30 cellular contexts compared by ENCODE assay signal in genomic region chr13:99329477-99329876, GRCh38.
"Had no signal": no experiment of that assay in that cellular context is flagged by ENCODE, and none has a peak within 500 bp of the region (broad histone marks: within the 10 kb centered on the region; RNA-seq: fewer than 3 reads in every experiment).

No MANE protein-coding gene starts in this region.

- H3K4me1 ChIP-seq: prostate gland, sigmoid colon, tibial artery, upper lobe of right lung had no signal

- H3K36me3 ChIP-seq: brain microvascular endothelial cell, gastrocnemius medialis, ovary, prostate gland had no signal

- H3K27me3 ChIP-seq: brain microvascular endothelial cell, gastrocnemius medialis, ovary, sigmoid colon, tibial artery, upper lobe of right lung had no signal

- H3K27me3 Mint-ChIP-seq: activated CD4-positive, alpha-beta T cell treated with anti-CD3 and anti-CD28 coated beads for 36 hours; activated CD8-positive, alpha-beta memory T cell treated with anti-CD3 and anti-CD28 coated beads, Interleukin-2, amount 10 ng/mL, durations not matched to agents 7 days and 5 days; activated naive CD8-positive, alpha-beta T cell treated with anti-CD3 and anti-CD28 coated beads, Interleukin-2, amount 10 ng/mL, durations not matched to agents 7 days and 5 days; dendritic cell treated with granulocyte-macrophage colony-stimulating factor and Interleukin-4, amounts not matched to agents 40 ng/mL and 50 ng/mL, for 4 days; naive B cell; stimulated activated naive CD8-positive, alpha-beta T cell treated with anti-CD3 and anti-CD28 coated beads, Interleukin-15, Interleukin-2, amounts not matched to agents 100 ng/mL and 50 ng/mL, for 24 hours had no signal

- H3K27ac ChIP-seq: brain microvascular endothelial cell, epithelial cell of prostate, gastrocnemius medialis, ovary, prostate gland, sigmoid colon, tibial artery, upper lobe of right lung had no signal

- H3K9me3 ChIP-seq: gastrocnemius medialis, ovary, prostate gland, sigmoid colon, tibial artery, upper lobe of right lung had no signal

- H3K27ac Mint-ChIP-seq: activated CD4-positive, alpha-beta T cell treated with anti-CD3 and anti-CD28 coated beads for 36 hours; activated CD8-positive, alpha-beta memory T cell treated with anti-CD3 and anti-CD28 coated beads, Interleukin-2, amount 10 ng/mL, durations not matched to agents 7 days and 5 days; activated CD8-positive, alpha-beta T cell treated with anti-CD3 and anti-CD28 coated beads, Interleukin-2, amount 10 ng/mL, durations not matched to agents 7 days and 5 days; activated naive CD8-positive, alpha-beta T cell treated with anti-CD3 and anti-CD28 coated beads, Interleukin-2, amount 10 ng/mL, durations not matched to agents 7 days and 5 days; dendritic cell treated with granulocyte-macrophage colony-stimulating factor and Interleukin-4, amounts not matched to agents 40 ng/mL and 50 ng/mL, for 4 days; mesothelial cell of epicardium; nephron progenitor cell; stimulated activated effector memory CD8-positive, alpha-beta T cell treated with anti-CD3 and anti-CD28 coated beads, Interleukin-12 subunit alpha, Interleukin-12 subunit beta, amount 100 ng/mL, for 72 hours had no signal

- H3K4me3 Mint-ChIP-seq: activated CD4-positive, alpha-beta T cell treated with anti-CD3 and anti-CD28 coated beads for 36 hours; activated CD8-positive, alpha-beta memory T cell treated with anti-CD3 and anti-CD28 coated beads, Interleukin-2, amount 10 ng/mL, durations not matched to agents 7 days and 5 days; activated CD8-positive, alpha-beta T cell treated with anti-CD3 and anti-CD28 coated beads, Interleukin-2, amount 10 ng/mL, durations not matched to agents 7 days and 5 days; activated naive CD8-positive, alpha-beta T cell treated with anti-CD3 and anti-CD28 coated beads, Interleukin-2, amount 10 ng/mL, durations not matched to agents 7 days and 5 days; dendritic cell treated with granulocyte-macrophage colony-stimulating factor and Interleukin-4, amounts not matched to agents 40 ng/mL and 50 ng/mL, for 4 days; mesothelial cell of epicardium; naive B cell; nephron progenitor cell; stimulated activated effector memory CD8-positive, alpha-beta T cell treated with anti-CD3 and anti-CD28 coated beads, Interleukin-12 subunit alpha, Interleukin-12 subunit beta, amount 100 ng/mL, for 72 hours; stimulated activated naive CD8-positive, alpha-beta T cell treated with anti-CD3 and anti-CD28 coated beads, Interleukin-15, Interleukin-2, amounts not matched to agents 100 ng/mL and 50 ng/mL, for 24 hours had no signal

- H3K4me3 ChIP-seq: gastrocnemius medialis, ovary, prostate gland, sigmoid colon, tibial artery, upper lobe of right lung had no signal

- DNase-seq: activated CD4-positive, alpha-beta T cell treated with anti-CD3 and anti-CD28 coated beads for 36 hours; activated CD4-positive, CD25-positive, alpha-beta regulatory T cell; activated CD8-positive, alpha-beta memory T cell treated with anti-CD3 and anti-CD28 coated beads, Interleukin-2, amount 10 ng/mL, durations not matched to agents 7 days and 5 days; activated CD8-positive, alpha-beta T cell treated with anti-CD3 and anti-CD28 coated beads, Interleukin-2, amount 10 ng/mL, durations not matched to agents 7 days and 5 days; activated effector memory CD4-positive, alpha-beta T cell treated with Interleukin-2 at 50 U/mL for 16 hours; activated naive CD4-positive, alpha-beta T cell treated with Interleukin-2 at 50 U/mL for 16 hours; activated naive CD8-positive, alpha-beta T cell treated with anti-CD3 and anti-CD28 coated beads, Interleukin-2, amount 10 ng/mL, durations not matched to agents 7 days and 5 days; amniotic stem cell; brain microvascular endothelial cell; caudate nucleus; effector CD4-positive, alpha-beta T cell; gastrocnemius medialis; glutamatergic neuron; islet precursor cell; left ventricle myocardium superior; naive B cell; nephron progenitor cell; ovary; retina; sigmoid colon; small intestine; stimulated activated CD4-positive, alpha-beta T cell treated with anti-CD3 and anti-CD28 coated beads, Interleukin-4, amount 100 ng/mL, for 24 hours; tibial artery; upper lobe of right lung had no signal

- H3K9me3 Mint-ChIP-seq: dendritic cell treated with granulocyte-macrophage colony-stimulating factor and Interleukin-4, amounts not matched to agents 40 ng/mL and 50 ng/mL, for 4 days; mesothelial cell of epicardium; nephron progenitor cell; stimulated activated effector memory CD8-positive, alpha-beta T cell treated with anti-CD3 and anti-CD28 coated beads, Interleukin-12 subunit alpha, Interleukin-12 subunit beta, amount 100 ng/mL, for 72 hours; stimulated activated naive CD8-positive, alpha-beta T cell treated with anti-CD3 and anti-CD28 coated beads, Interleukin-15, Interleukin-2, amounts not matched to agents 100 ng/mL and 50 ng/mL, for 24 hours had no signal

- ATAC-seq: activated CD4-positive, alpha-beta T cell treated with anti-CD3 and anti-CD28 coated beads for 36 hours; activated CD8-positive, alpha-beta memory T cell treated with anti-CD3 and anti-CD28 coated beads, Interleukin-2, amount 10 ng/mL, durations not matched to agents 7 days and 5 days; activated CD8-positive, alpha-beta T cell treated with anti-CD3 and anti-CD28 coated beads, Interleukin-2, amount 10 ng/mL, durations not matched to agents 7 days and 5 days; gastrocnemius medialis; left ventricle myocardium superior; stimulated activated effector memory CD8-positive, alpha-beta T cell treated with anti-CD3 and anti-CD28 coated beads, Interleukin-12 subunit alpha, Interleukin-12 subunit beta, amount 100 ng/mL, for 72 hours; upper lobe of right lung had no signal
